ENCODE assay signal across 10 cellular contexts in genomic region chr5:180807654-180808414, GRCh38. TPM values are rescaled to one million over a fixed set of nuclear protein-coding genes. Genes with fewer than 3 reads are reported as not detected.
A peak's percentile ranks its signal among the peaks of the same experiment; 100 is the strongest.
DNase-seq lines count a peak whose midpoint lies in the region; TF ChIP-seq lines count a peak whose summit lies in the region.
"Had no signal": no experiment of that assay in that cellular context is flagged by ENCODE, and none has a peak within 500 bp of the region (broad histone marks: within the 10 kb centered on the region; RNA-seq: fewer than 3 reads in every experiment).

No MANE protein-coding gene starts in this region.

- peaks cover 6 to 14% (median 12%) of the 10 kb centered on the region in 3 donors for H3K36me3 ChIP-seq in skeletal muscle tissue (ENCODE audit: control insufficient read depth in 3 of 3, insufficient read depth in 3 of 3, low read length in 3 of 3)
- H3K36me3 ChIP-seq in neuronal stem cell (replicated peaks in 1 of 2; ENCODE audit: control insufficient read depth in 2 of 2, insufficient read depth in 2 of 2, low read length in 2 of 2) = peaks cover 3 to 25% of the 10 kb centered on the region in 2 donors

- H3K9me3 ChIP-seq in skeletal muscle tissue (ENCODE audit: control insufficient read depth in 3 of 3, low read length in 3 of 3) = no peaks in the 10 kb centered on the region
- H3K9me3 ChIP-seq in neuronal stem cell (replicated peaks in 1 of 2; ENCODE audit: control insufficient read depth in 2 of 2, insufficient read depth in 1 of 2, low read depth in 1 of 2, low read length in 2 of 2) = no peaks in the 10 kb centered on the region

- peak overlapping the region; percentile 58 for H3K27ac ChIP-seq in skeletal muscle tissue (ENCODE audit: low read depth, low read length)
- H3K27ac ChIP-seq in neuronal stem cell (replicated peaks; ENCODE audit: low read length) = no peak overlapping the region

- H3K4me1 ChIP-seq in skeletal muscle tissue (ENCODE audit: control insufficient read depth in 3 of 3, insufficient read depth in 3 of 3, low read length in 3 of 3) (peaks cover 61 to 72% (median 68%) of the 10 kb centered on the region in 3 donors), neuronal stem cell (ENCODE audit: control insufficient read depth in 2 of 2, insufficient read depth in 1 of 2, low read depth in 1 of 2, low read length in 2 of 2) (peaks cover 20 to 27% of the 10 kb centered on the region in 2 donors)

- H3K9ac ChIP-seq in skeletal muscle tissue (ENCODE audit: low read depth in 1 of 3, low read length in 3 of 3) (peak overlapping the region in 2 of 3 donors; percentile 1 to 16), neuronal stem cell (ENCODE audit: low read depth, low read length, poor library complexity) (no peak overlapping the region)

- H2BK5ac ChIP-seq in neuronal stem cell (ENCODE audit: low read length) = no peak overlapping the region

- no peak overlapping the region for H2BK12ac ChIP-seq in neuronal stem cell (ENCODE audit: low read length)

- no peak overlapping the region for H3K4ac ChIP-seq in neuronal stem cell (ENCODE audit: low read length)

- H2BK120ac ChIP-seq in neuronal stem cell (ENCODE audit: low read depth, low read length) = no peak overlapping the region

- H2AK5ac ChIP-seq in neuronal stem cell (ENCODE audit: low read depth, low read length) = no peak overlapping the region

- H3K14ac ChIP-seq in neuronal stem cell (ENCODE audit: low read length) = no peak overlapping the region

- no peak overlapping the region for H2BK15ac ChIP-seq in neuronal stem cell (ENCODE audit: low read length)

- no peak overlapping the region for H3K4me2 ChIP-seq in neuronal stem cell (ENCODE audit: insufficient read depth, low read length, poor library complexity, severe bottlenecking)

- H3K27me3 ChIP-seq in skeletal muscle tissue (ENCODE audit: control insufficient read depth in 3 of 3, insufficient read depth in 3 of 3, low read length in 3 of 3) (no peaks in the 10 kb centered on the region), neuronal stem cell (ENCODE audit: control insufficient read depth in 3 of 3, insufficient read depth in 3 of 3, low read depth in 1 of 3, low read length in 3 of 3) (no peaks in the 10 kb centered on the region)

- H4K91ac ChIP-seq in neuronal stem cell (ENCODE audit: low read depth, low read length, poor library complexity) = no peak overlapping the region

- H4K8ac ChIP-seq in neuronal stem cell (ENCODE audit: low read depth, low read length) = no peak overlapping the region

- no peak overlapping the region for H3K23ac ChIP-seq in neuronal stem cell (ENCODE audit: low read depth, low read length, poor library complexity)

- no peaks in the 10 kb centered on the region for H3K79me1 ChIP-seq in neuronal stem cell (ENCODE audit: low read depth, low read length)

- no CpG with 5 or more reads among the region's 6 CpGs for WGBS in neuronal stem cell (ENCODE audit: extremely low coverage in 2 of 2, insufficient read length in 2 of 2, insufficient replicate concordance in 1 of 2), 2 donors

- H2AFZ ChIP-seq in neuronal stem cell (ENCODE audit: low read length) = no peak overlapping the region

- H3K4me3 ChIP-seq in GM12865 (ENCODE audit: low read depth, low read length) (peak overlapping the region; percentile 90), WI38 (ENCODE audit: low read depth, low read length) (peak overlapping the region; percentile 75), fibroblast of pulmonary artery (replicated peaks; ENCODE audit: low read depth, low read length) (peak overlapping the region; percentile 81), skeletal muscle tissue (ENCODE audit: low read length in 3 of 3) (peak overlapping the region in 2 of 3 donors; percentile 18 to 79), neuronal stem cell (ENCODE audit: low read length in 2 of 2) (peak overlapping the region in 1 of 2 donors; percentile 95)

- DNase-seq in GM12865 (ENCODE audit: low read depth) = no peak
- DNase-seq in fibroblast of pulmonary artery (ENCODE audit: low read depth) = no peak
- DNase-seq in NCI-H1417 treated with DMSO at 0.1 percent for 48 hours (lab: John Stamatoyannopoulos, UW) = no peak
- DNase-seq in neuronal stem cell (ENCODE audit: low spot score) = no peak
- no peak for DNase-seq in C1 segment of cervical spinal cord (lab: John Stamatoyannopoulos, UW)
- no peak for DNase-seq in OCI-M1 (lab: John Stamatoyannopoulos, UW)
- DNase-seq: kidney glomerular epithelial cell, SW 1271 had no signal

- TF ChIP-seq CTCF in GM12865 (IDR thresholded peaks at IDR 0.05; ENCODE audit: insufficient read depth, low read depth, low read length, missing control alignments) (no peak), WI38 (IDR thresholded peaks at IDR 0.05; ENCODE audit: low read depth, low read length) (no peak), fibroblast of pulmonary artery (IDR thresholded peaks at IDR 0.05; ENCODE audit: low read length, missing control alignments) (no peak)

- no peak overlapping the region for H3K18ac ChIP-seq in neuronal stem cell (ENCODE audit: low read length)

RNA-seq across cellular contexts. Expression of gene MGAT1, which starts 5.2 kb away (rescaled TPM):
- 38.1 TPM for total RNA-seq in skeletal muscle tissue
- polyA plus RNA-seq in neuronal stem cell (2013, experiment 1 of 2) = 43.6 TPM
- 43.0 TPM for polyA plus RNA-seq in neuronal stem cell (2013, experiment 2 of 2)

RNA-seq across cellular contexts. Expression of gene ZFP62, which starts 53.2 kb away (rescaled TPM):
- total RNA-seq in skeletal muscle tissue = 16.2 TPM
- polyA plus RNA-seq in neuronal stem cell (2013, experiment 1 of 2) = 36.6 TPM
- polyA plus RNA-seq in neuronal stem cell (2013, experiment 2 of 2) = 36.1 TPM
